In the genomic region with DNA sequence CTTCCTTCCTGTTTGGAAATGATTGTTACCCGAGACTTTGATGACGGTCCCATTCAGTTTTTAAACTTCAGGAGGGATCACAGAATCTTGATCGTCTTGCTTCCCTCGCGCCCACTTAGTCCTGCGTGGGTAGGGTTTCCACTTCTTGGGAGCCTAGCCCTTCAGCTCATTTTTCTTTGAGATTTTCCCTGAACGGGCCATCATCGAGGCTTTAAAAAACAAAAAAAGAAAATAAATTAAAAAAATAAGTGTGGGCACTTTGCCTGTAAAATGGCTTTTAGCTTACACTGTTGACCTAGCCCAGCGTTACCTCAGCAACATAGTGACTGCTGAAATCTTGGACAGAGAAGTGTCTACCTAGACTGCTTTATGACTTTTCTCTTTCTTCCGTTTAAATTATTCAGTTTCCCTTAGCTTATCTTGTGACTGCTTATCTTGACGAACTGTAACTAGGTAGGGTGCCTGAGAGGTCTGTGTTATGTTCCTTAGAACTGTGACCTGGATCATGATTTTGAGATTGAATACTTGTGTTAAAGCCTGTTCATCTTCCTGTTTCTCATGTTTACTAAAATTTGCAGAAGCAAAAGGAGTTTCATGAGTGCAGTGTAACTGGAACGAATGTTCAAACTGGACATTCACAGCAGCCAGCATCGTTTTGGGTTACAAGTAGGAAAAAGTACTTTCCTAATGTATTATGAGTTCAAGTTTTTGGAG, we compare ENCODE assay signal across 8 cellular contexts. TPM values are rescaled to one million over a fixed set of nuclear protein-coding genes. Genes with fewer than 3 reads are reported as not detected.
DNase-seq lines count a peak whose midpoint lies in the region; ATAC-seq and TF ChIP-seq lines count a peak whose summit lies in the region.

No MANE protein-coding gene starts in this region.

- H3K27me3 Mint-ChIP-seq in naive B cell: peaks cover 0 to 2% (median 0%) of the 10 kb centered on the region in 3 donors

- peak overlapping the region; percentile 92 to 98 (median 96) for H3K27ac Mint-ChIP-seq in naive B cell

- ATAC-seq in HG02870 (IDR thresholded peaks at IDR 0.05; ENCODE audit: unreplicated experiment) (peak; percentile 10), SK-N-SH treated with all-trans-retinoic acid at 6 μM for 48 hours (peak; percentile 81), naive B cell (ENCODE audit: low read depth in 2 of 2) (peak; percentile 70 to 76)

- peaks cover 0 to 11% of the 10 kb centered on the region in 2 donors for H3K36me3 Mint-ChIP-seq in naive B cell

- TF ChIP-seq CTCF in epithelial cell of esophagus (IDR thresholded peaks at IDR 0.05; ENCODE audit: insufficient read depth, low read depth, low read length, missing control alignments): no peak

- no peaks in the 10 kb centered on the region for H3K9me3 Mint-ChIP-seq in naive B cell

- H3K4me3 ChIP-seq in epithelial cell of esophagus (ENCODE audit: low read length): peak overlapping the region; percentile 89

- DNase-seq in epithelial cell of esophagus (ENCODE audit: low read depth) (peak; percentile 39), naive B cell (peak; percentile 43), NCI-H2107 (lab: John Stamatoyannopoulos, UW) (no peak), D341Med (ENCODE audit: low spot score) (no peak), activated gamma-delta T cell (lab: John Stamatoyannopoulos, UW) (no peak)

- H3K4me1 Mint-ChIP-seq in naive B cell: peaks cover 30 to 42% (median 32%) of the 10 kb centered on the region in 3 donors

- no peaks in the 10 kb centered on the region for H3K4me1 ChIP-seq in ES-I3 (ENCODE audit: insufficient read depth, low read length)

- peak overlapping the region; percentile 84 to 96 (median 92) for H3K4me3 Mint-ChIP-seq in naive B cell

- no peaks in the 10 kb centered on the region for H3K36me3 ChIP-seq in ES-I3 (ENCODE audit: insufficient read depth, low read length)

- no peaks in the 10 kb centered on the region for H3K9me3 ChIP-seq in ES-I3 (ENCODE audit: control insufficient read depth, insufficient read depth, low read length)

- peak overlapping the region; percentile 96 for H3K9ac ChIP-seq in ES-I3 (ENCODE audit: low read depth, low read length)

TF ChIP-seq in SK-N-SH treated with all-trans-retinoic acid at 6 μM for 48 hours, 23 proteins besides CTCF, POLR2A, EP300 and RAD21:
- no peak for TF ChIP-seq ARNTL (CRISPR knock-in tag; IDR thresholded peaks at IDR 0.05; ENCODE audit: borderline replicate concordance, low read depth)
- no peak for TF ChIP-seq ESRRG (CRISPR knock-in tag; IDR thresholded peaks at IDR 0.05)

RNA-seq across cellular contexts. Expression of a gene that starts 0.9 kb away (rescaled TPM):
- polyA plus RNA-seq in naive B cell (ENCODE audit: low read depth in 6 of 6): 10 to 100 TPM; 26.3 to 59.7 (median 39.3) TPM

RNA-seq across cellular contexts. Expression of a gene that starts 8.3 kb away (rescaled TPM):
- 10 to 100 TPM; 11.4 to 50.7 (median 45.0) TPM for polyA plus RNA-seq in naive B cell (ENCODE audit: low read depth in 6 of 6)

RNA-seq across cellular contexts. Expression of a gene that starts 36.6 kb away (rescaled TPM):
- polyA plus RNA-seq in naive B cell (ENCODE audit: low read depth in 6 of 6): 1 to 10 TPM; 1.3 to 5.7 (median 3.2) TPM

Comparison
In these comparisons a context has a peak if more than half of its experiments do, and no peak if none do; other contexts are left out.
1. ATAC-seq: peak in every context shown above with its lines; median percentile 81 in SK-N-SH treated with all-trans-retinoic acid at 6 μM for 48 hours; 73 in naive B cell; 10 in HG02870.
2. DNase-seq: peak in epithelial cell of esophagus (single experiment) and naive B cell (single experiment); none in NCI-H2107 (single experiment), D341Med (single experiment) and activated gamma-delta T cell (single experiment).